Comparison of ENCODE assay signal across 8 cellular contexts in the genomic region with DNA sequence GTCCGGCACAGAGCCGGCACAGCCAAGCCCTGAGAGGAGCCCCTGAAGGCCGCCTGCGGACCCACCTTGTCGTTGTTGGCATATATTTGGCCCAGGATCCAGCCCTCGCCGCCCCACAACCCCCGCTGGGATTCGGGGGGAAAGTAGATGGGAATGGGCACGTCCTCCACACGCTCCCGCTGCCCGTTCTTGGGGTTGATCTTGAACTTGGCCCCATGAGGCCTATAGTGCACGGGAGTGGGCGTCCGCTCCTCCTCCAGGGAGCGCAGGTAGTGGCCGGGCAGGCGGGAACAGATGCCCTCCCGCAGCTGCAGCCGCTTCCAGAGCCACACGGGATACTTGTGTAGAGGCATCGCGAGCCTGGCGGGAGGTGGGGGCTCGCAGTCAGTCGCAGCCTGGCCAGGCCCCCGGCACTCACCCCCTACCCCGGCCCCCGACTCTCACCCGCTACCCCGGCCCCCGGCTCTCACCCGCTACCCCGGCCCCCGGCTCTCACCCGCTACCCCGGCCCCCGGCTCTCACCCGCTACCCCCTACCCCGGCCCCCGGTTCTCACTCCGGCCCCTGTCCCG. TPM values are rescaled to one million over a fixed set of nuclear protein-coding genes. Genes with fewer than 3 reads are reported as not detected.
DNase-seq lines count a peak whose midpoint lies in the region; ATAC-seq and TF ChIP-seq lines count a peak whose summit lies in the region.

No MANE protein-coding gene starts in this region.

- TF ChIP-seq CTCF in CD8-positive, alpha-beta T cell (IDR thresholded peaks at IDR 0.05): no peak
- TF ChIP-seq CTCF in OCI-LY7 (conservative IDR thresholded peaks at IDR 0.05; ENCODE audit: low read length) (no peak), osteoblast (IDR thresholded peaks at IDR 0.05; ENCODE audit: extremely low read depth, low read depth, low read length) (no peak)

- intact Hi-C loops in CD8-positive, alpha-beta T cell (cut with DNase I, micrococcal nuclease): loop anchor here (1.0 to 2.0 kb wide), 4 partner anchors 10 to 31 kb away; partner anchors contain the start of genes DECR2 (in 2 of the 2) and AXIN1 (in 1 of the 2)
- intact Hi-C loops in OCI-LY7 (cut with micrococcal nuclease; ENCODE audit: unreplicated experiment): no loop called here

- H3K4me3 ChIP-seq in CD8-positive, alpha-beta T cell (ENCODE audit: low read depth, low read length): no peak overlapping the region
- H3K4me3 ChIP-seq in OCI-LY7 (ENCODE audit: low read depth, low read length, poor library complexity, severe bottlenecking) (peak overlapping the region; percentile 51), osteoblast (ENCODE audit: insufficient read depth, low read length) (peak overlapping the region; percentile 64)

- no peak overlapping the region for H3K27ac ChIP-seq in CD8-positive, alpha-beta T cell (ENCODE audit: low read depth, low read length)
- H3K27ac ChIP-seq in OCI-LY7 (ENCODE audit: low read depth, low read length, poor library complexity, severe bottlenecking): no peak overlapping the region
- H3K27ac ChIP-seq in osteoblast (ENCODE audit: low read depth, low read length): no peak overlapping the region

- BruUV-seq in OCI-LY7 (replicated peaks; lab: Mats Ljungman, UMichigan): no TSS peak

- H3K4me3 Mint-ChIP-seq in CD8-positive, alpha-beta T cell: peak overlapping the region; percentile 71

- peaks cover 17% of the 10 kb centered on the region for H3K4me1 Mint-ChIP-seq in CD8-positive, alpha-beta T cell (ENCODE audit: low read depth)

- H3K9me2 ChIP-seq in OCI-LY7 (ENCODE audit: insufficient read depth, low read length): no peaks in the 10 kb centered on the region

- no peaks in the 10 kb centered on the region for H3K79me2 ChIP-seq in OCI-LY7 (ENCODE audit: insufficient read depth, low read depth, low read length)
- no peaks in the 10 kb centered on the region for H3K79me2 ChIP-seq in osteoblast (ENCODE audit: insufficient read depth, low read length)

- CTCF ChIA-PET in CD8-positive, alpha-beta T cell (lab: Charles Lee): interaction anchor here (1.2 to 1.3 kb wide), 4 partner anchors 8 to 188 kb away, joined by 3 to 7 read pairs (median 4); partner anchors contain the start of gene FAM234A
- CTCF ChIA-PET in OCI-LY7 (lab: Charles Lee; ENCODE audit: unreplicated experiment): no interaction called here

- no peak for DNase-seq in CD8-positive, alpha-beta T cell
- DNase-seq in OCI-LY7 (ENCODE audit: low spot score): no peak
- peak; percentile 97 for DNase-seq in osteoblast (ENCODE audit: insufficient read length, low spot score, missing footprints)
- DNase-seq in NCI-H510A (lab: John Stamatoyannopoulos, UW): no peak
- DNase-seq in activated CD4-positive, CD25-positive, alpha-beta regulatory T cell (lab: John Stamatoyannopoulos, UW): no peak
- no peak for DNase-seq in NCI-H2029 treated with DMSO at 0.1 percent for 48 hours (lab: John Stamatoyannopoulos, UW)
- DNase-seq in GF-D8 (lab: John Stamatoyannopoulos, UW): no peak

- no peaks in the 10 kb centered on the region for H4K20me1 ChIP-seq in OCI-LY7 (ENCODE audit: insufficient read depth, low read length)
- no peaks in the 10 kb centered on the region for H4K20me1 ChIP-seq in osteoblast (ENCODE audit: insufficient read depth, low read length)

- no peak overlapping the region for H2AFZ ChIP-seq in OCI-LY7 (ENCODE audit: low read length)
- no peak overlapping the region for H2AFZ ChIP-seq in osteoblast (ENCODE audit: low read length)

- H3K27me3 Mint-ChIP-seq in CD8-positive, alpha-beta T cell (ENCODE audit: low read depth): no peaks in the 10 kb centered on the region

- no peak for ATAC-seq in CD8-positive, alpha-beta T cell
- peak; percentile 35 for ATAC-seq in esophagus mucosa

- H3K9me3 ChIP-seq in CD8-positive, alpha-beta T cell (ENCODE audit: low read length): no peaks in the 10 kb centered on the region
- H3K9me3 ChIP-seq in OCI-LY7 (ENCODE audit: low read length): no peaks in the 10 kb centered on the region
- no peaks in the 10 kb centered on the region for H3K9me3 ChIP-seq in osteoblast (ENCODE audit: low read depth, low read length)

- H3K4me2 ChIP-seq in OCI-LY7 (ENCODE audit: low read length) (peak overlapping the region; percentile 50; the same call in 1 of the 2 replicates), osteoblast (ENCODE audit: insufficient read depth, low read length) (peak overlapping the region; percentile 77)

- peaks cover 55% of the 10 kb centered on the region for H3K36me3 Mint-ChIP-seq in CD8-positive, alpha-beta T cell

- no peak overlapping the region for H3K27ac Mint-ChIP-seq in CD8-positive, alpha-beta T cell

- peaks cover 14% of the 10 kb centered on the region for H3K4me1 ChIP-seq in CD8-positive, alpha-beta T cell (ENCODE audit: insufficient read depth, low read length)
- H3K4me1 ChIP-seq in OCI-LY7 (ENCODE audit: insufficient read depth, low read length, poor library complexity, severe bottlenecking): peaks cover 12% of the 10 kb centered on the region
- peaks cover 7% of the 10 kb centered on the region for H3K4me1 ChIP-seq in osteoblast (ENCODE audit: insufficient read depth, low read length)

- no peaks in the 10 kb centered on the region for H3K27me3 ChIP-seq in CD8-positive, alpha-beta T cell (ENCODE audit: insufficient read depth, low read length)
- H3K27me3 ChIP-seq in osteoblast (ENCODE audit: insufficient read depth, low read length): no peaks in the 10 kb centered on the region

- POLR2A ChIA-PET in CD8-positive, alpha-beta T cell (lab: Charles Lee): interaction anchor here (0.9 to 2.7 kb wide), 8 partner anchors 10 to 349 kb away, joined by 3 to 25 read pairs (median 7); partner anchors contain the start of genes DECR2 and FAM234A
- POLR2A ChIA-PET in OCI-LY7 (lab: Charles Lee): interaction anchor here (0.6 to 1.4 kb wide), 4 partner anchors 12 to 1454 kb away, joined by 3 to 10 read pairs (median 4); partner anchors contain the start of gene PGAP6

- peaks cover 7% of the 10 kb centered on the region for H3K36me3 ChIP-seq in CD8-positive, alpha-beta T cell (ENCODE audit: insufficient read depth, low read length)
- H3K36me3 ChIP-seq in OCI-LY7 (ENCODE audit: insufficient read depth, low read length) (peaks cover 54% of the 10 kb centered on the region), osteoblast (ENCODE audit: insufficient read depth, low read length) (peaks cover 33% of the 10 kb centered on the region)

- no peaks in the 10 kb centered on the region for H3K9me3 Mint-ChIP-seq in CD8-positive, alpha-beta T cell

RNA-seq across cellular contexts. Expression of gene MRPL28, which starts 0.4 kb away (rescaled TPM):
- 10 to 100 TPM; 16.7 to 17.4 TPM for total RNA-seq in CD8-positive, alpha-beta T cell
- total RNA-seq in OCI-LY7 (2014; rRNA removed; shearing (Covaris generic)): 113 and 134 TPM in 2 replicates
- total RNA-seq in OCI-LY7 (2022) (78.1 and 84.6 TPM in 2 replicates), esophagus mucosa (50.8 TPM), osteoblast (50.7 and 55.4 TPM in 2 replicates)

RNA-seq across cellular contexts. Expression of gene PGAP6, which starts 11.8 kb away (rescaled TPM):
- 10 to 100 TPM; 57.9 to 60.8 TPM for total RNA-seq in CD8-positive, alpha-beta T cell
- total RNA-seq in OCI-LY7 (2014; rRNA removed; shearing (Covaris generic)): 40.1 and 50.6 TPM in 2 replicates
- total RNA-seq in OCI-LY7 (2022): 34.3 and 41.2 TPM in 2 replicates
- total RNA-seq in esophagus mucosa: 14.5 TPM
- 40.1 and 54.3 TPM in 2 replicates for total RNA-seq in osteoblast

RNA-seq across cellular contexts. Expression of gene AXIN1, which starts 17.4 kb away (rescaled TPM):
- 10 to 100 TPM; 25.4 to 28.6 TPM for total RNA-seq in CD8-positive, alpha-beta T cell
- total RNA-seq in OCI-LY7 (2014; rRNA removed; shearing (Covaris generic)): 30.3 and 30.6 TPM in 2 replicates
- 29.0 and 29.8 TPM in 2 replicates for total RNA-seq in OCI-LY7 (2022)
- 15.3 TPM for total RNA-seq in esophagus mucosa
- 21.5 and 21.7 TPM in 2 replicates for total RNA-seq in osteoblast

RNA-seq across cellular contexts. Expression of gene NME4, which starts 27.0 kb away (rescaled TPM):
- total RNA-seq in CD8-positive, alpha-beta T cell: 10 to 100 TPM; 22.2 to 22.3 TPM
- total RNA-seq in OCI-LY7 (2014; rRNA removed; shearing (Covaris generic)): 25.0 and 28.3 TPM in 2 replicates
- total RNA-seq in OCI-LY7 (2022) (24.3 and 25.0 TPM in 2 replicates), esophagus mucosa (25.3 TPM), osteoblast (77.2 and 83.6 TPM in 2 replicates)

RNA-seq across cellular contexts. Expression of gene DECR2, which starts 31.7 kb away (rescaled TPM):
- total RNA-seq in CD8-positive, alpha-beta T cell: 1 to 10 TPM; 6.1 to 7.9 TPM
- 7.5 and 8.0 TPM in 2 replicates for total RNA-seq in OCI-LY7 (2014; rRNA removed; shearing (Covaris generic))
- 14.4 and 15.9 TPM in 2 replicates for total RNA-seq in OCI-LY7 (2022)
- 8.4 TPM for total RNA-seq in esophagus mucosa
- total RNA-seq in osteoblast: 18.1 and 24.5 TPM in 2 replicates
